ENCODE assay signal across 10 cellular contexts in genomic region chr5:75048457-75048953, GRCh38. TPM values are rescaled to one million over a fixed set of nuclear protein-coding genes. Genes with fewer than 3 reads are reported as not detected.
A peak's percentile ranks its signal among the peaks of the same experiment; 100 is the strongest.
DNase-seq lines count a peak whose midpoint lies in the region; ATAC-seq and TF ChIP-seq lines count a peak whose summit lies in the region.
"Had no signal": no experiment of that assay in that cellular context is flagged by ENCODE, and none has a peak within 500 bp of the region (broad histone marks: within the 10 kb centered on the region; RNA-seq: fewer than 3 reads in every experiment).

No MANE protein-coding gene starts in this region.

- H3K27ac Mint-ChIP-seq in Calu3 (ENCODE audit: unreplicated experiment) (peak overlapping the region; percentile 20), nephron progenitor cell (no peak overlapping the region)

- H3K27me3 Mint-ChIP-seq in Calu3 (ENCODE audit: unreplicated experiment) (no peaks in the 10 kb centered on the region), nephron progenitor cell (ENCODE audit: low read depth, poor library complexity) (peaks cover 23% of the 10 kb centered on the region)

- peaks cover 27% of the 10 kb centered on the region for H3K36me3 Mint-ChIP-seq in Calu3 (ENCODE audit: insufficient read depth, unreplicated experiment)
- no peaks in the 10 kb centered on the region for H3K36me3 Mint-ChIP-seq in nephron progenitor cell (ENCODE audit: low read depth)

- H3K9ac ChIP-seq in SK-N-MC (ENCODE audit: insufficient read length) = no peak overlapping the region

- ATAC-seq in GM21390 (IDR thresholded peaks at IDR 0.05; ENCODE audit: unreplicated experiment) = peak; percentile 51
- ATAC-seq: HepG2 had no signal

- peak overlapping the region; percentile 72 for H3K4me3 ChIP-seq in SK-N-MC

- H3K27ac ChIP-seq in SK-N-MC = peak overlapping the region; percentile 94

- H3K4me3 Mint-ChIP-seq in Calu3 (ENCODE audit: low read depth, unreplicated experiment) (peak overlapping the region; percentile 25), nephron progenitor cell (no peak overlapping the region)

- H3K9me3 ChIP-seq in SK-N-MC (ENCODE audit: low read depth, low read length) = no peaks in the 10 kb centered on the region

- no TSS peak for BruUV-seq in Calu3 (replicated peaks; lab: Mats Ljungman, UMichigan)

- CTCF ChIA-PET in Calu3 (lab: Charles Lee) = interaction anchor here (0.6 to 0.7 kb wide), 2 partner anchors 113 to 116 kb away, joined by 3 to 5 read pairs; no protein-coding TSS in a partner anchor

- DNase-seq in Calu3 (no peak), SK-N-MC (ENCODE audit: low read depth, low spot score) (no peak), iris pigment epithelial cell (ENCODE audit: low read depth) (peak; percentile 38), activated gamma-delta T cell treated with Interleukin-2 at 50 U/mL for 16 hours (no peak), UCSD-AML1 (lab: John Stamatoyannopoulos, UW; ENCODE audit: unreplicated experiment) (no peak), nephron progenitor cell (no peak), HUDEP-2 (lab: John Stamatoyannopoulos, UW; ENCODE audit: unreplicated experiment in 76 of 76) (no peak)
- DNase-seq: GDM1 had no signal

- H3K4me1 Mint-ChIP-seq in Calu3 (ENCODE audit: low read depth, unreplicated experiment) (peaks cover 54% of the 10 kb centered on the region), nephron progenitor cell (peaks cover 28% of the 10 kb centered on the region)

- H3K9me3 Mint-ChIP-seq in Calu3 (ENCODE audit: low read depth, unreplicated experiment) (no peaks in the 10 kb centered on the region), nephron progenitor cell (no peaks in the 10 kb centered on the region)

- peaks cover 14% of the 10 kb centered on the region; the same call in 1 of the 2 replicates for H3K36me3 ChIP-seq in SK-N-MC (ENCODE audit: insufficient read depth, low read length)

- intact Hi-C loops in Calu3 (cut with micrococcal nuclease; ENCODE audit: unreplicated experiment) = loop anchor here (2.0 kb wide), 1 partner anchor 216 kb away; no protein-coding TSS in a partner anchor

- TF ChIP-seq CTCF in Calu3 (IDR thresholded peaks at IDR 0.05; ENCODE audit: unreplicated experiment) (no peak), nephron progenitor cell (IDR thresholded peaks at IDR 0.05) (no peak)

RNA-seq across cellular contexts. Expression of gene GCNT4, which starts 3.9 kb away (rescaled TPM):
- total RNA-seq in Calu3 (2022) = 4.5 and 5.8 TPM in 2 replicates
